1 cellular context compared by ENCODE assay signal in the genomic region with DNA sequence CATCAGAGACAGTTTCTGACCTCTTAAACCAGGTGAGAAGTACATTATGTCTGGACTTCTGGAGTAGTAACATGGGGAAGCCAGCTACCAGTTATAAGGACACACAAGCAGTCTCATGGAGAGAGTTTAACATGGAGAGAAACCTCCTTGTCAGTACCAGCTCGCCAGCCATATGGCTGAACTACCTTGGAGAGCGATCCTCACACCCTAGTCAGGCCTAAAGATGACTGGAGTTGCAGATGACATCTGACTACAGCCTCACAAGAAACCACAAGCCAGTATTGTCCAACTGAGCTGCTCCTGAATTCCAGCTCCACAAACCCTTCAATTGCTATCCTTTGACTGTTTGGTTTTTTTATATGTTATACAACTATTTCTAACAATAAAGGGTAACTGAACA.
TF ChIP-seq lines count a peak whose summit lies in the region.

No MANE protein-coding gene starts in this region.

TF ChIP-seq in H1, 55 proteins besides CTCF, POLR2A, EP300 and RAD21:
- no peak for TF ChIP-seq TAF7 (optimal IDR thresholded peaks at IDR 0.05; ENCODE audit: borderline replicate concordance, low read depth, low read length)
- no peak for TF ChIP-seq SIRT6 (IDR thresholded peaks at IDR 0.05; ENCODE audit: low read length)
- no peak for TF ChIP-seq KDM5A (IDR thresholded peaks at IDR 0.05; ENCODE audit: low read length)
- TF ChIP-seq, protein P1, sequence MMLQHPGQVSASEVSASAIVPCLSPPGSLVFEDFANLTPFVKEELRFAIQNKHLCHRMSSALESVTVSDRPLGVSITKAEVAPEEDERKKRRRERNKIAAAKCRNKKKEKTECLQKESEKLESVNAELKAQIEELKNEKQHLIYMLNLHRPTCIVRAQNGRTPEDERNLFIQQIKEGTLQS (IDR thresholded peaks at IDR 0.05; ENCODE audit: insufficient read depth, low read depth, low read length) = no peak
- TF ChIP-seq CHD7 (IDR thresholded peaks at IDR 0.05; ENCODE audit: insufficient replicate concordance, low read length) = no peak
- no peak for TF ChIP-seq EGR1 (IDR thresholded peaks at IDR 0.05; ENCODE audit: borderline replicate concordance, low read depth, low read length)
- TF ChIP-seq FOSL1 (IDR thresholded peaks at IDR 0.05; ENCODE audit: insufficient read depth, low read depth, low read length) = no peak
- TF ChIP-seq, protein P2, sequence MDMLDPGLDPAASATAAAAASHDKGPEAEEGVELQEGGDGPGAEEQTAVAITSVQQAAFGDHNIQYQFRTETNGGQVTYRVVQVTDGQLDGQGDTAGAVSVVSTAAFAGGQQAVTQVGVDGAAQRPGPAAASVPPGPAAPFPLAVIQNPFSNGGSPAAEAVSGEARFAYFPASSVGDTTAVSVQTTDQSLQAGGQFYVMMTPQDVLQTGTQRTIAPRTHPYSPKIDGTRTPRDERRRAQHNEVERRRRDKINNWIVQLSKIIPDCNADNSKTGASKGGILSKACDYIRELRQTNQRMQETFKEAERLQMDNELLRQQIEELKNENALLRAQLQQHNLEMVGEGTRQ (IDR thresholded peaks at IDR 0.05; ENCODE audit: low read length) = no peak
- no peak for TF ChIP-seq CBX5 (IDR thresholded peaks at IDR 0.05; ENCODE audit: low read depth, low read length)
- TF ChIP-seq SUZ12 (IDR thresholded peaks at IDR 0.05; ENCODE audit: low read length) = no peak
- TF ChIP-seq RBBP5 (IDR thresholded peaks at IDR 0.05; ENCODE audit: borderline replicate concordance, low read depth, low read length) = no peak
- TF ChIP-seq RNF2 (IDR thresholded peaks at IDR 0.05; ENCODE audit: borderline replicate concordance, low read depth, low read length, missing control alignments, poor library complexity, severe bottlenecking) = no peak
- no peak for TF ChIP-seq MAFK (IDR thresholded peaks at IDR 0.05; ENCODE audit: low read depth, low read length)
- TF ChIP-seq BACH1 (IDR thresholded peaks at IDR 0.05; ENCODE audit: low read length) = no peak
TF ChIP-seq in H1: peak in this region for 0.
